ENCODE assay signal across 8 cellular contexts in the genomic region with DNA sequence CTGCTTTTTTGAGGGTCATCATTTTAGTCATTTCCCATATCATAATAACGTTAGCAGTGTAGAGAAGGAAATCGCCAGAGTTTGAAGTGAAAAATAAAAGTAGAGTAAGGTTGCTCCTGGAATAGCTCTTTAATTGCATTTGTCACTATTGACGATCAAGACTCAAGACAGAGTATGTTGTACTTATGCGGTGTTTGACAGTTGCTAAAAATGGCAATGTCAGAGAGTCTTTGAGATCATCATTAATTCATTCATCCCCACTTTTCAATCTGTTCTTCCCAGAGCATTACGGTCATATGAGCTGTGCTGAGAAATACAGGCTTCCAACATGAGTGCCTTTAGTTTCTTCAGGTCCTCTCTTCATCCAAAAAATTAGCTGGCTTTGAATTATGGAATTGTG.
"Had no signal": no experiment of that assay in that cellular context is flagged by ENCODE, and none has a peak within 500 bp of the region (broad histone marks: within the 10 kb centered on the region; RNA-seq: fewer than 3 reads in every experiment).

No MANE protein-coding gene starts in this region.

- H3K4me1 ChIP-seq: HAP-1 had no signal

- H3K36me3 Mint-ChIP-seq: IgD-negative memory B cell had no signal

- H3K4me3 ChIP-seq: HAP-1 had no signal

- H3K9me3 Mint-ChIP-seq: HFFc6 had no signal

- DNase-seq: GOT3, H7, HFFc6 had no signal

- FAIRE-seq: HepG2 had no signal

- ATAC-seq: HCT116, HepG2 had no signal

- H3K27ac ChIP-seq: HL-60 had no signal

- H3K9me3 ChIP-seq: HAP-1 had no signal

- H3K36me3 ChIP-seq: HAP-1 had no signal

- H3K27ac Mint-ChIP-seq: HFFc6, IgD-negative memory B cell had no signal

- H3K4me1 Mint-ChIP-seq: IgD-negative memory B cell had no signal

- H3K4me3 Mint-ChIP-seq: HFFc6, IgD-negative memory B cell had no signal
